In the genomic region with DNA sequence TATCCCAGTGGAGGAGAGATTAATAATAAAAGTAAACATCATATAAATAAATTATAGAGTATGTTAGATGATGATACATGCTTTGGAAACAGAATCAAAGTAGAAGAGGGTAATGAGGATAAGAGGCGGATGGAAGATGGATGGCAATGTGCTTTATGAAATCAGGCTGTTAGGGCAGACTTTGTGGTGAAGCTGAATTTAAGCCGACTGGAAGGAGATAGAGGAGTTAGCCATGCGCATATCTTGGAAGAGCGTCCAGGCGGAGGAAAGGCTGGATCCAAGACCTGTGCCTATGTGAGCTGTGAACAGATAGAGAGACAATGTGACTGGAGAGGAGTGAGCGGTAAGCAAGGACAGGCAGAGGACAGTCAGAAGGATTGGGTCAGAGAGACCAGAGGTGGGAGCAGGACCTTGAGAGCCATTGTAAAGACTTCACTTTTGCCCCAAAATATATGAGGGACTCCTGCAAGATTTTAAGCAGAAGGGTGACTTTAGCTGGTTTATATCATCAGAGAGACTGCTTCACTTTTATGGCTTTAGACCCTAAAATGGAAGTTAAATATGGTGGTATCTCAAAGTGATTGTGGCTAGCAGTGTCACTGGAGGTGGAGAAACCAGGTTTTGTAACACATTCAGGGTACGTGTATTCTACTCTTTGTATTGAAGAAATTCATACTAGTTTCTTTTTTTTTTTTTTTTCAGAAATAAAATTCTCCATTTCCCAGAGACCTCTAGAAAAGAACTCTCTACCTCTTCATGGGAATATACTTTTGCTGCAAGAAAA, we compare ENCODE assay signal across 18 cellular contexts.
"Had no signal": no experiment of that assay in that cellular context is flagged by ENCODE, and none has a peak within 500 bp of the region (broad histone marks: within the 10 kb centered on the region; RNA-seq: fewer than 3 reads in every experiment).

No MANE protein-coding gene starts in this region.

- H3K4me3 Mint-ChIP-seq: activated CD8-positive, alpha-beta T cell treated with anti-CD3 and anti-CD28 coated beads, Interleukin-2, amount 10 ng/mL, durations not matched to agents 7 days and 5 days; activated T-helper 1 cell treated with anti-CD3 and anti-CD28 coated beads, Interleukin-12 subunit alpha, Interleukin-12 subunit beta, Interleukin-2, Interleukin-4 antibody, amounts not matched to agents 30 ng/mL and 10 ng/mL and 1 ng/mL, durations not matched to agents 14 hours and 24 hours and 36 hours; effector memory CD8-positive, alpha-beta T cell; neural crest cell; stimulated activated naive B cell treated with anti-CD40 and anti-IgM and Interleukin-4, amounts not matched to agents 10 μg/mL and 1 μg/mL and 100 μg/mL, for 72 hours; WTC11 had no signal

- DNase-seq: activated CD4-positive, alpha-beta T cell treated with anti-CD3 and anti-CD28 coated beads for 48 hours; activated CD8-positive, alpha-beta memory T cell treated with anti-CD3 and anti-CD28 coated beads, Interleukin-2, amount 50 U/mL, for 48 hours; activated CD8-positive, alpha-beta T cell treated with anti-CD3 and anti-CD28 coated beads, Interleukin-2, amount 10 ng/mL, durations not matched to agents 7 days and 5 days; activated naive CD4-positive, alpha-beta T cell treated with Interleukin-2 at 50 U/mL for 16 hours; central memory CD4-positive, alpha-beta T cell; effector memory CD8-positive, alpha-beta T cell; mammary epithelial cell; ovary; stimulated activated CD4-positive, alpha-beta T cell treated with anti-CD3 and anti-CD28 coated beads, Interleukin-1b, Interleukin-23, amount 100 ng/mL, for 48 hours; stimulated activated naive B cell treated with anti-CD40 and anti-IgM and Interleukin-4, amounts not matched to agents 10 μg/mL and 1 μg/mL and 100 μg/mL, for 72 hours; substantia nigra; upper lobe of left lung had no signal

- H3K36me3 Mint-ChIP-seq: immature natural killer cell; stimulated activated naive B cell treated with anti-CD40 and anti-IgM and Interleukin-4, amounts not matched to agents 10 μg/mL and 1 μg/mL and 100 μg/mL, for 72 hours; WTC11 had no signal

- H3K9me3 Mint-ChIP-seq: activated T-helper 1 cell treated with anti-CD3 and anti-CD28 coated beads, Interleukin-12 subunit alpha, Interleukin-12 subunit beta, Interleukin-2, Interleukin-4 antibody, amounts not matched to agents 30 ng/mL and 10 ng/mL and 1 ng/mL, durations not matched to agents 14 hours and 24 hours and 36 hours; immature natural killer cell; WTC11 had no signal

- H3K27ac Mint-ChIP-seq: activated CD8-positive, alpha-beta T cell treated with anti-CD3 and anti-CD28 coated beads, Interleukin-2, amount 10 ng/mL, durations not matched to agents 7 days and 5 days; activated T-helper 1 cell treated with anti-CD3 and anti-CD28 coated beads, Interleukin-12 subunit alpha, Interleukin-12 subunit beta, Interleukin-2, Interleukin-4 antibody, amounts not matched to agents 30 ng/mL and 10 ng/mL and 1 ng/mL, durations not matched to agents 14 hours and 24 hours and 36 hours; effector memory CD8-positive, alpha-beta T cell; immature natural killer cell; stimulated activated naive B cell treated with anti-CD40 and anti-IgM and Interleukin-4, amounts not matched to agents 10 μg/mL and 1 μg/mL and 100 μg/mL, for 72 hours; WTC11 had no signal

- H3K27ac ChIP-seq: epithelial cell of prostate, ovary had no signal

- ATAC-seq: activated CD8-positive, alpha-beta T cell treated with anti-CD3 and anti-CD28 coated beads, Interleukin-2, amount 10 ng/mL, durations not matched to agents 7 days and 5 days; effector memory CD8-positive, alpha-beta T cell; SK-N-SH treated with all-trans-retinoic acid at 6 μM for 48 hours; stimulated activated naive B cell treated with anti-CD40 and anti-IgM and Interleukin-4, amounts not matched to agents 10 μg/mL and 1 μg/mL and 100 μg/mL, for 72 hours; WTC11 had no signal

- H3K36me3 ChIP-seq: ovary, upper lobe of left lung had no signal

- H3K4me3 ChIP-seq: ovary, upper lobe of left lung had no signal

- H3K27me3 Mint-ChIP-seq: effector memory CD8-positive, alpha-beta T cell; stimulated activated naive B cell treated with anti-CD40 and anti-IgM and Interleukin-4, amounts not matched to agents 10 μg/mL and 1 μg/mL and 100 μg/mL, for 72 hours had no signal

- H3K27me3 ChIP-seq: ovary, upper lobe of left lung had no signal

- H3K4me1 ChIP-seq: upper lobe of left lung had no signal

- H3K9me3 ChIP-seq: ovary, upper lobe of left lung had no signal
